39 cellular contexts compared by ENCODE assay signal in genomic region chr11:26030419-26030818, GRCh38.
"Had no signal": no experiment of that assay in that cellular context is flagged by ENCODE, and none has a peak within 500 bp of the region (broad histone marks: within the 10 kb centered on the region; RNA-seq: fewer than 3 reads in every experiment).

No MANE protein-coding gene starts in this region.

- H3K4me1 ChIP-seq: adrenal gland, ascending aorta, body of pancreas, breast epithelium had no signal

- H3K36me3 Mint-ChIP-seq: activated naive CD4-positive, alpha-beta T cell treated with anti-CD3 and anti-CD28 coated beads, Interleukin-2, amount 10 ng/mL, durations not matched to agents 7 days and 5 days; activated naive CD4-positive, alpha-beta T cell treated with anti-CD3 and anti-CD28 coated beads, Interleukin-2, amount 50 U/mL, for 24 hours; activated naive CD4-positive, alpha-beta T cell treated with anti-CD3 and anti-CD28 coated beads, Interleukin-2, amount 50 U/mL, for 72 hours; activated naive CD8-positive, alpha-beta T cell; activated naive CD8-positive, alpha-beta T cell treated with anti-CD3 and anti-CD28 coated beads for 36 hours; activated naive CD8-positive, alpha-beta T cell treated with anti-CD3 and anti-CD28 coated beads, Interleukin-2, amount 10 ng/mL, durations not matched to agents 7 days and 5 days; brain had no signal

- H3K27ac Mint-ChIP-seq: activated naive CD4-positive, alpha-beta T cell treated with anti-CD3 and anti-CD28 coated beads for 36 hours; activated naive CD4-positive, alpha-beta T cell treated with anti-CD3 and anti-CD28 coated beads, Interleukin-2, amount 10 ng/mL, durations not matched to agents 7 days and 5 days; activated naive CD4-positive, alpha-beta T cell treated with anti-CD3 and anti-CD28 coated beads, Interleukin-2, amount 50 U/mL, for 24 hours; activated naive CD4-positive, alpha-beta T cell treated with anti-CD3 and anti-CD28 coated beads, Interleukin-2, amount 50 U/mL, for 72 hours; activated naive CD8-positive, alpha-beta T cell; activated naive CD8-positive, alpha-beta T cell treated with anti-CD3 and anti-CD28 coated beads for 36 hours; activated naive CD8-positive, alpha-beta T cell treated with anti-CD3 and anti-CD28 coated beads, Interleukin-2, amount 10 ng/mL, durations not matched to agents 7 days and 5 days; activated naive CD8-positive, alpha-beta T cell treated with anti-CD3 and anti-CD28 coated beads, Interleukin-2, amount 50 U/mL, for 24 hours; activated T-cell treated with anti-CD3 and anti-CD28 coated beads, Interleukin-2, amount 50 U/mL, for 24 hours; activated T-cell treated with anti-CD3 and anti-CD28 coated beads, Interleukin-2, amount 50 U/mL, for 72 hours; activated T-helper 1 cell treated with anti-CD3 and anti-CD28 coated beads, Interleukin-12 subunit alpha, Interleukin-12 subunit beta, Interleukin-2, Interleukin-4 antibody, amounts not matched to agents 30 ng/mL and 10 ng/mL and 1 ng/mL, durations not matched to agents 14 hours and 24 hours and 36 hours; activated T-helper 17 cell treated with anti-CD3 and anti-CD28 coated beads, Interleukin-2, amount 50 U/mL, for 72 hours; activated T-helper 2 cell treated with anti-CD3 and anti-CD28 coated beads, Interferon-gamma antibody, Interleukin-2, Interleukin-4, amounts not matched to agents 10 μg/mL and 5 μg/mL and 100 μg/mL, durations not matched to agents 14 hours and 24 hours and 36 hours; brain had no signal

- H3K27ac ChIP-seq: adrenal gland, ascending aorta, body of pancreas, brain microvascular endothelial cell, breast epithelium, cardiac muscle cell had no signal

- ATAC-seq: activated naive CD4-positive, alpha-beta T cell treated with anti-CD3 and anti-CD28 coated beads, Interleukin-2, amount 50 U/mL, for 72 hours; activated naive CD8-positive, alpha-beta T cell treated with anti-CD3 and anti-CD28 coated beads, Interleukin-2, amount 50 U/mL, for 24 hours; activated T-cell treated with anti-CD3 and anti-CD28 coated beads, Interleukin-2, amount 50 U/mL, for 4 hours; activated T-cell treated with anti-CD3 and anti-CD28 coated beads, Interleukin-2, amount 50 U/mL, for 72 hours; activated T-helper 17 cell treated with anti-CD3 and anti-CD28 coated beads, Interleukin-2, amount 50 U/mL, for 72 hours; body of pancreas had no signal

- DNase-seq: activated effector memory CD4-positive, alpha-beta T cell treated with anti-CD3 and anti-CD28 coated beads, Interleukin-2, amount 50 U/mL, for 16 hours; activated effector memory CD4-positive, alpha-beta T cell treated with Interleukin-2 at 50 U/mL for 16 hours; activated gamma-delta T cell; activated gamma-delta T cell treated with Interleukin-2 at 50 U/mL for 16 hours; activated naive CD4-positive, alpha-beta T cell; activated naive CD4-positive, alpha-beta T cell treated with anti-CD3 and anti-CD28 coated beads for 36 hours; activated naive CD4-positive, alpha-beta T cell treated with anti-CD3 and anti-CD28 coated beads, Interleukin-2, amount 10 ng/mL, durations not matched to agents 7 days and 5 days; activated naive CD4-positive, alpha-beta T cell treated with anti-CD3 and anti-CD28 coated beads, Interleukin-2, amount 50 U/mL, for 16 hours; activated naive CD4-positive, alpha-beta T cell treated with Interleukin-2 at 50 U/mL for 16 hours; activated naive CD8-positive, alpha-beta T cell treated with anti-CD3 and anti-CD28 coated beads for 36 hours; activated naive CD8-positive, alpha-beta T cell treated with anti-CD3 and anti-CD28 coated beads, Interleukin-2, amount 10 ng/mL, durations not matched to agents 7 days and 5 days; activated naive CD8-positive, alpha-beta T cell treated with anti-CD3 and anti-CD28 coated beads, Interleukin-2, amount 50 U/mL, for 24 hours; activated T-cell treated with anti-CD3 and anti-CD28 coated beads, Interleukin-2, amount 50 U/mL, for 24 hours; activated T-cell treated with anti-CD3 and anti-CD28 coated beads, Interleukin-2, amount 50 U/mL, for 4 hours; activated T-cell treated with anti-CD3 and anti-CD28 coated beads, Interleukin-2, amount 50 U/mL, for 48 hours; activated T-cell treated with anti-CD3 and anti-CD28 coated beads, Interleukin-2, amount 50 U/mL, for 72 hours; adrenal gland; amniotic stem cell; amygdala; anterior cingulate cortex; aorta; body of pancreas; brain microvascular endothelial cell; caudate nucleus; central memory CD4-positive, alpha-beta T cell; cerebellar nuclear complex had no signal

- H3K4me1 Mint-ChIP-seq: activated naive CD4-positive, alpha-beta T cell treated with anti-CD3 and anti-CD28 coated beads, Interleukin-2, amount 10 ng/mL, durations not matched to agents 7 days and 5 days; activated naive CD4-positive, alpha-beta T cell treated with anti-CD3 and anti-CD28 coated beads, Interleukin-2, amount 50 U/mL, for 24 hours; activated naive CD8-positive, alpha-beta T cell treated with anti-CD3 and anti-CD28 coated beads for 36 hours; activated naive CD8-positive, alpha-beta T cell treated with anti-CD3 and anti-CD28 coated beads, Interleukin-2, amount 10 ng/mL, durations not matched to agents 7 days and 5 days; activated naive CD8-positive, alpha-beta T cell treated with anti-CD3 and anti-CD28 coated beads, Interleukin-2, amount 50 U/mL, for 24 hours; activated T-helper 17 cell treated with anti-CD3 and anti-CD28 coated beads, Interleukin-2, amount 50 U/mL, for 72 hours; brain; central memory CD8-positive, alpha-beta T cell had no signal

- H3K9me3 ChIP-seq: adrenal gland, ascending aorta, body of pancreas, breast epithelium had no signal

- FAIRE-seq: astrocyte, bronchial epithelial cell had no signal

- H3K27me3 Mint-ChIP-seq: activated naive CD4-positive, alpha-beta T cell treated with anti-CD3 and anti-CD28 coated beads, Interleukin-2, amount 10 ng/mL, durations not matched to agents 7 days and 5 days; activated naive CD4-positive, alpha-beta T cell treated with anti-CD3 and anti-CD28 coated beads, Interleukin-2, amount 50 U/mL, for 24 hours; activated naive CD8-positive, alpha-beta T cell; activated naive CD8-positive, alpha-beta T cell treated with anti-CD3 and anti-CD28 coated beads for 36 hours; activated naive CD8-positive, alpha-beta T cell treated with anti-CD3 and anti-CD28 coated beads, Interleukin-2, amount 10 ng/mL, durations not matched to agents 7 days and 5 days; activated naive CD8-positive, alpha-beta T cell treated with anti-CD3 and anti-CD28 coated beads, Interleukin-2, amount 50 U/mL, for 24 hours; activated T-cell treated with anti-CD3 and anti-CD28 coated beads, Interleukin-2, amount 50 U/mL, for 24 hours; activated T-helper 17 cell treated with anti-CD3 and anti-CD28 coated beads, Interleukin-2, amount 50 U/mL, for 72 hours; brain; central memory CD8-positive, alpha-beta T cell had no signal

- H3K4me3 Mint-ChIP-seq: activated naive CD4-positive, alpha-beta T cell treated with anti-CD3 and anti-CD28 coated beads for 36 hours; activated naive CD4-positive, alpha-beta T cell treated with anti-CD3 and anti-CD28 coated beads, Interleukin-2, amount 10 ng/mL, durations not matched to agents 7 days and 5 days; activated naive CD4-positive, alpha-beta T cell treated with anti-CD3 and anti-CD28 coated beads, Interleukin-2, amount 50 U/mL, for 24 hours; activated naive CD8-positive, alpha-beta T cell; activated naive CD8-positive, alpha-beta T cell treated with anti-CD3 and anti-CD28 coated beads for 36 hours; activated naive CD8-positive, alpha-beta T cell treated with anti-CD3 and anti-CD28 coated beads, Interleukin-2, amount 10 ng/mL, durations not matched to agents 7 days and 5 days; activated naive CD8-positive, alpha-beta T cell treated with anti-CD3 and anti-CD28 coated beads, Interleukin-2, amount 50 U/mL, for 24 hours; activated T-cell treated with anti-CD3 and anti-CD28 coated beads, Interleukin-2, amount 50 U/mL, for 24 hours; activated T-cell treated with anti-CD3 and anti-CD28 coated beads, Interleukin-2, amount 50 U/mL, for 4 hours; activated T-cell treated with anti-CD3 and anti-CD28 coated beads, Interleukin-2, amount 50 U/mL, for 72 hours; activated T-helper 1 cell treated with anti-CD3 and anti-CD28 coated beads, Interleukin-12 subunit alpha, Interleukin-12 subunit beta, Interleukin-2, Interleukin-4 antibody, amounts not matched to agents 30 ng/mL and 10 ng/mL and 1 ng/mL, durations not matched to agents 14 hours and 24 hours and 36 hours; activated T-helper 17 cell treated with anti-CD3 and anti-CD28 coated beads, Interleukin-2, amount 50 U/mL, for 72 hours; brain; central memory CD8-positive, alpha-beta T cell had no signal

- H3K4me3 ChIP-seq: adrenal gland, ascending aorta, body of pancreas, breast epithelium, cardiac muscle cell had no signal

- H3K36me3 ChIP-seq: adrenal gland, ascending aorta, brain microvascular endothelial cell, breast epithelium, cardiac muscle cell had no signal

- H3K27me3 ChIP-seq: adrenal gland, ascending aorta, body of pancreas, brain microvascular endothelial cell had no signal
